In genomic region chr17:28718317-28718672, GRCh38 we compare ENCODE assay signal across 8 cellular contexts. TPM values are rescaled to one million over a fixed set of nuclear protein-coding genes. Genes with fewer than 3 reads are reported as not detected.
DNase-seq lines count a peak whose midpoint lies in the region; ATAC-seq and TF ChIP-seq lines count a peak whose summit lies in the region.

No MANE protein-coding gene starts in this region.

- H3K9ac ChIP-seq in HUES64 (ENCODE audit: low read depth, low read length), result peak overlapping the region; percentile 97
- H3K9ac ChIP-seq in mucosa of stomach (ENCODE audit: low read length), result peak overlapping the region; percentile 68

- POLR2A ChIA-PET in A673 (lab: Charles Lee; ENCODE audit: low non-redundant PET), result no interaction called here

- DNase-seq in A673 (ENCODE audit: low spot score), result peak; percentile 66
- DNase-seq in cardiac fibroblast (ENCODE audit: low read depth in 2 of 2), result peak; percentile 44 to 67
- no peak for DNase-seq in mesenteric fat pad (ENCODE audit: low spot score)
- DNase-seq in Ammon's horn (ENCODE audit: low spot score), result no peak

- H3K36me3 ChIP-seq in A673 (ENCODE audit: insufficient read depth, low read length, poor library complexity, severe bottlenecking) (peaks cover 54% of the 10 kb centered on the region), HUES64 (ENCODE audit: insufficient read depth, low read length) (peaks cover 57% of the 10 kb centered on the region), mucosa of stomach (ENCODE audit: control insufficient read depth, insufficient read depth, low read length) (peaks cover 11% of the 10 kb centered on the region)

- CTCF ChIA-PET in A673 (lab: Charles Lee), result no interaction called here

- H3K4me3 ChIP-seq in A673 (ENCODE audit: low read depth, low read length, poor library complexity, severe bottlenecking), result peak overlapping the region; percentile 97
- H3K4me3 ChIP-seq in HUES64 (ENCODE audit: low read length), result peak overlapping the region; percentile 94
- peak overlapping the region; percentile 78 to 96 for H3K4me3 ChIP-seq in cardiac fibroblast (replicated peaks in 1 of 2; ENCODE audit: low read depth in 2 of 2, low read length in 2 of 2)
- no peak overlapping the region for H3K4me3 ChIP-seq in mucosa of stomach (ENCODE audit: low read length)

- WGBS in HUES64, result under 1% methylated on average over 11 of the region's 11 CpGs

- intact Hi-C loops in A673 (cut with micrococcal nuclease; ENCODE audit: unreplicated experiment), result no loop called here

- TF ChIP-seq CTCF in A673 (conservative IDR thresholded peaks at IDR 0.05; ENCODE audit: low read depth, low read length), result no peak
- no peak for TF ChIP-seq CTCF in cardiac fibroblast (IDR thresholded peaks at IDR 0.05; ENCODE audit: low read depth, low read length)

- ATAC-seq in GM21576 (IDR thresholded peaks at IDR 0.05; ENCODE audit: unreplicated experiment) (no peak), GM19324 (IDR thresholded peaks at IDR 0.05; ENCODE audit: low FRiP score, unreplicated experiment) (no peak)

- no peaks in the 10 kb centered on the region for H3K27me3 ChIP-seq in A673 (replicated peaks; ENCODE audit: insufficient read depth, low read depth, low read length, poor library complexity)
- no peaks in the 10 kb centered on the region for H3K27me3 ChIP-seq in HUES64 (ENCODE audit: insufficient read depth, low read length)
- peaks cover 7% of the 10 kb centered on the region for H3K27me3 ChIP-seq in mucosa of stomach (ENCODE audit: control insufficient read depth, insufficient read depth, low read length)

- H3K9me3 ChIP-seq in A673 (ENCODE audit: low read depth, low read length, poor library complexity, severe bottlenecking), result no peaks in the 10 kb centered on the region
- H3K9me3 ChIP-seq in HUES64 (ENCODE audit: insufficient read depth, low read depth, low read length), result no peaks in the 10 kb centered on the region
- H3K9me3 ChIP-seq in mucosa of stomach (ENCODE audit: control insufficient read depth, low read length), result no peaks in the 10 kb centered on the region

- peak overlapping the region; percentile 97 for H3K27ac ChIP-seq in A673 (ENCODE audit: low read depth, low read length, poor library complexity, severe bottlenecking)
- H3K27ac ChIP-seq in HUES64 (ENCODE audit: low read depth, low read length), result peak overlapping the region; percentile 95

- H3K4me1 ChIP-seq in A673 (ENCODE audit: insufficient read depth, low read length, poor library complexity, severe bottlenecking) (peaks cover 45% of the 10 kb centered on the region), HUES64 (ENCODE audit: insufficient read depth, low read length) (peaks cover 30% of the 10 kb centered on the region), mucosa of stomach (ENCODE audit: control insufficient read depth, insufficient read depth, low read length) (peaks cover 25% of the 10 kb centered on the region)

- no TSS peak for BruUV-seq in A673 (replicated peaks; lab: Mats Ljungman, UMichigan)

RNA-seq across cellular contexts. Expression of gene RAB34, which starts 0.6 kb away (rescaled TPM):
- 158 and 165 TPM in 2 replicates for total RNA-seq in A673 (2021)
- 182 TPM for polyA plus RNA-seq in HUES64 (2013, experiment 1 of 2)
- polyA plus RNA-seq in HUES64 (2013, experiment 2 of 2), result 154 TPM
- total RNA-seq in mesenteric fat pad, result 43.3 TPM

RNA-seq across cellular contexts. Expression of gene RPL23A, which starts 1.5 kb away (rescaled TPM):
- total RNA-seq in A673 (2021) (1,563 and 1,683 TPM in 2 replicates), mesenteric fat pad (1,078 TPM)
- polyA plus RNA-seq in HUES64 (2013, experiment 1 of 2), result 2,115 TPM
- polyA plus RNA-seq in HUES64 (2013, experiment 2 of 2), result 2,394 TPM

RNA-seq across cellular contexts. Expression of gene PROCA1, which starts 6.6 kb away (rescaled TPM):
- total RNA-seq in A673 (2021), result 4.6 and 7.8 TPM in 2 replicates
- 8.7 TPM for polyA plus RNA-seq in HUES64 (2013, experiment 1 of 2)
- polyA plus RNA-seq in HUES64 (2013, experiment 2 of 2), result 9.2 TPM
- total RNA-seq in mesenteric fat pad, result 1.3 TPM

RNA-seq across cellular contexts. Expression of gene TLCD1, which starts 7.7 kb away (rescaled TPM):
- total RNA-seq in A673 (2021) (3.8 and 7.8 TPM in 2 replicates), mesenteric fat pad (3.4 TPM)
- 32.9 TPM for polyA plus RNA-seq in HUES64 (2013, experiment 1 of 2)
- 35.6 TPM for polyA plus RNA-seq in HUES64 (2013, experiment 2 of 2)

RNA-seq across cellular contexts. Expression of gene NEK8, which starts 10.3 kb away (rescaled TPM):
- total RNA-seq in A673 (2021) (3.9 and 4.2 TPM in 2 replicates), mesenteric fat pad (2.3 TPM)
- 10.3 TPM for polyA plus RNA-seq in HUES64 (2013, experiment 1 of 2)
- polyA plus RNA-seq in HUES64 (2013, experiment 2 of 2), result 8.4 TPM

Comparison
In these comparisons a context has a peak if more than half of its experiments do, and no peak if none do; other contexts are left out.
1. DNase-seq: peak in A673 (single experiment) and cardiac fibroblast (2 of 2); none in mesenteric fat pad (single experiment) and Ammon's horn (single experiment).